In genomic region chr17:76481091-76481655, GRCh38 we compare ENCODE assay signal across 9 cellular contexts. TPM values are rescaled to one million over a fixed set of nuclear protein-coding genes. Genes with fewer than 3 reads are reported as not detected.
DNase-seq lines count a peak whose midpoint lies in the region; ATAC-seq and TF ChIP-seq lines count a peak whose summit lies in the region.
"Had no signal": no experiment of that assay in that cellular context is flagged by ENCODE, and none has a peak within 500 bp of the region (broad histone marks: within the 10 kb centered on the region; RNA-seq: fewer than 3 reads in every experiment).

No MANE protein-coding gene starts in this region.

- no peaks in the 10 kb centered on the region for H3K27me3 ChIP-seq in neural cell (ENCODE audit: insufficient read depth, low read depth, low read length)

- H3K27ac ChIP-seq in neural cell (ENCODE audit: low read length): peak overlapping the region; percentile 42

- peak; percentile 60 for ATAC-seq in GM18868 (IDR thresholded peaks at IDR 0.05; ENCODE audit: unreplicated experiment)
- ATAC-seq in HG02938 (IDR thresholded peaks at IDR 0.05; ENCODE audit: unreplicated experiment): peak; percentile 59
- ATAC-seq in activated CD8-positive, alpha-beta T cell treated with anti-CD3 and anti-CD28 coated beads for 36 hours: peak; percentile 52

- H3K9ac ChIP-seq in neural cell (ENCODE audit: low read length): peak overlapping the region; percentile 48

- H3K4me1 Mint-ChIP-seq in activated CD8-positive, alpha-beta T cell treated with anti-CD3 and anti-CD28 coated beads for 36 hours (ENCODE audit: low read depth): peaks cover 15% of the 10 kb centered on the region
- no peaks in the 10 kb centered on the region for H3K4me1 Mint-ChIP-seq in activated CD4-positive, alpha-beta memory T cell treated with anti-CD3 and anti-CD28 coated beads for 36 hours (ENCODE audit: low read depth)

- no peaks in the 10 kb centered on the region for H4K20me1 ChIP-seq in neural cell (ENCODE audit: insufficient read depth)

- no peaks in the 10 kb centered on the region for H3K9me2 ChIP-seq in neural cell (ENCODE audit: insufficient read depth, low read length)

- no peak overlapping the region for H3K4me3 Mint-ChIP-seq in activated CD8-positive, alpha-beta T cell treated with anti-CD3 and anti-CD28 coated beads for 36 hours
- H3K4me3 Mint-ChIP-seq in activated CD4-positive, alpha-beta memory T cell treated with anti-CD3 and anti-CD28 coated beads for 36 hours: no peak overlapping the region

- POLR2A ChIA-PET in activated CD8-positive, alpha-beta T cell treated with anti-CD3 and anti-CD28 coated beads for 36 hours (lab: Charles Lee): interaction anchor here (0.9 kb wide), 1 partner anchor 11 kb away, joined by 3 read pairs; no protein-coding TSS in a partner anchor
- POLR2A ChIA-PET in activated CD4-positive, alpha-beta memory T cell treated with anti-CD3 and anti-CD28 coated beads for 36 hours (lab: Charles Lee): no interaction called here

- TF ChIP-seq RAD21 in neural cell (conservative IDR thresholded peaks at IDR 0.05): no peak

- intact Hi-C loops in activated CD8-positive, alpha-beta T cell treated with anti-CD3 and anti-CD28 coated beads for 36 hours (cut with micrococcal nuclease): no loop called here
- intact Hi-C loops in activated CD4-positive, alpha-beta memory T cell treated with anti-CD3 and anti-CD28 coated beads for 36 hours (cut with micrococcal nuclease): no loop called here

- peak; percentile 19 for DNase-seq in activated CD8-positive, alpha-beta T cell treated with anti-CD3 and anti-CD28 coated beads for 36 hours
- DNase-seq in COLO668 (lab: John Stamatoyannopoulos, UW; ENCODE audit: unreplicated experiment): no peak
- DNase-seq in GM03348 (ENCODE audit: low spot score): no peak
- DNase-seq in NCI-H2171 treated with DMSO at 0.1 percent for 48 hours (lab: John Stamatoyannopoulos, UW): no peak
- no peak for DNase-seq in activated CD4-positive, alpha-beta memory T cell treated with anti-CD3 and anti-CD28 coated beads for 36 hours

- no peaks in the 10 kb centered on the region for H3K36me3 ChIP-seq in neural cell (ENCODE audit: insufficient read depth, low read length)

- no peak overlapping the region for H3K4me3 ChIP-seq in neural cell (ENCODE audit: low read length)

- no peak for TF ChIP-seq CTCF in activated CD8-positive, alpha-beta T cell treated with anti-CD3 and anti-CD28 coated beads for 36 hours (IDR thresholded peaks at IDR 0.05)
- no peak for TF ChIP-seq CTCF in neural cell (IDR thresholded peaks at IDR 0.05; ENCODE audit: poor library complexity, severe bottlenecking)

- H3K9me3 ChIP-seq in neural cell (ENCODE audit: low read length): no peaks in the 10 kb centered on the region

- H3K27me3 Mint-ChIP-seq in activated CD8-positive, alpha-beta T cell treated with anti-CD3 and anti-CD28 coated beads for 36 hours: no peaks in the 10 kb centered on the region
- H3K27me3 Mint-ChIP-seq in activated CD4-positive, alpha-beta memory T cell treated with anti-CD3 and anti-CD28 coated beads for 36 hours: no peaks in the 10 kb centered on the region

- no peaks in the 10 kb centered on the region for H3F3A ChIP-seq in neural cell (ENCODE audit: insufficient read depth, low read length, poor library complexity, severe bottlenecking)

- H3K79me2 ChIP-seq in neural cell (replicated peaks; ENCODE audit: insufficient read depth, low read length): no peaks in the 10 kb centered on the region

- peaks cover 21% of the 10 kb centered on the region for H3K36me3 Mint-ChIP-seq in activated CD8-positive, alpha-beta T cell treated with anti-CD3 and anti-CD28 coated beads for 36 hours (ENCODE audit: low read depth)
- peaks cover 8% of the 10 kb centered on the region for H3K36me3 Mint-ChIP-seq in activated CD4-positive, alpha-beta memory T cell treated with anti-CD3 and anti-CD28 coated beads for 36 hours

- CTCF ChIA-PET in activated CD8-positive, alpha-beta T cell treated with anti-CD3 and anti-CD28 coated beads for 36 hours (lab: Charles Lee): interaction anchor here (1.0 to 1.9 kb wide), 5 partner anchors 12 to 83 kb away, joined by 3 to 6 read pairs (median 3); no protein-coding TSS in a partner anchor
- CTCF ChIA-PET in activated CD4-positive, alpha-beta memory T cell treated with anti-CD3 and anti-CD28 coated beads for 36 hours (lab: Charles Lee): no interaction called here

- H3K4me2 ChIP-seq in neural cell (ENCODE audit: low read length): no peak overlapping the region

- TF ChIP-seq EP300 in neural cell (conservative IDR thresholded peaks at IDR 0.05; ENCODE audit: poor library complexity, severe bottlenecking): no peak

- no peak overlapping the region for H3K27ac Mint-ChIP-seq in activated CD8-positive, alpha-beta T cell treated with anti-CD3 and anti-CD28 coated beads for 36 hours
- no peak overlapping the region for H3K27ac Mint-ChIP-seq in activated CD4-positive, alpha-beta memory T cell treated with anti-CD3 and anti-CD28 coated beads for 36 hours

- no peaks in the 10 kb centered on the region for H3K9me3 Mint-ChIP-seq in activated CD8-positive, alpha-beta T cell treated with anti-CD3 and anti-CD28 coated beads for 36 hours
- no peaks in the 10 kb centered on the region for H3K9me3 Mint-ChIP-seq in activated CD4-positive, alpha-beta memory T cell treated with anti-CD3 and anti-CD28 coated beads for 36 hours

- peak overlapping the region; percentile 37 for H2AFZ ChIP-seq in neural cell (ENCODE audit: low read depth, low read length)

TF ChIP-seq in neural cell, 6 proteins besides CTCF, POLR2A, EP300 and RAD21:
- TF ChIP-seq REST (IDR thresholded peaks at IDR 0.05; ENCODE audit: borderline replicate concordance) (no peak), POLR2AphosphoS5 (IDR thresholded peaks at IDR 0.05) (no peak), TAF1 (IDR thresholded peaks at IDR 0.05; ENCODE audit: low read depth) (no peak), EZH2 (IDR thresholded peaks at IDR 0.05; ENCODE audit: borderline replicate concordance, insufficient read depth, low read length, poor library complexity, severe bottlenecking) (no peak)

RNA-seq across cellular contexts. Expression of gene AANAT, which starts 13.8 kb away (rescaled TPM):
- under 1 TPM in 1 of 2 experiments, not detected in 1; 0.34 TPM for total RNA-seq in activated CD8-positive, alpha-beta T cell treated with anti-CD3 and anti-CD28 coated beads for 36 hours
- not detected in 2 replicates for polyA plus RNA-seq in neural cell
- not detected in 2 replicates for polyA minus RNA-seq in neural cell
- not detected for total RNA-seq in activated CD4-positive, alpha-beta memory T cell treated with anti-CD3 and anti-CD28 coated beads for 36 hours
- total RNA-seq: dermis microvascular lymphatic vessel endothelial cell had no signal

RNA-seq across cellular contexts. Expression of gene RHBDF2, which starts 20.1 kb away (rescaled TPM):
- total RNA-seq in activated CD8-positive, alpha-beta T cell treated with anti-CD3 and anti-CD28 coated beads for 36 hours: 10 to 100 TPM; 19.9 to 20.4 TPM
- polyA plus RNA-seq in neural cell: not detected in 2 replicates
- not detected in 2 replicates for polyA minus RNA-seq in neural cell
- 10 to 100 TPM; 28.9 to 30.0 TPM for total RNA-seq in activated CD4-positive, alpha-beta memory T cell treated with anti-CD3 and anti-CD28 coated beads for 36 hours

RNA-seq across cellular contexts. Expression of gene UBE2O, which starts 28.2 kb away (rescaled TPM):
- total RNA-seq in activated CD8-positive, alpha-beta T cell treated with anti-CD3 and anti-CD28 coated beads for 36 hours: 10 to 100 TPM; 36.8 to 39.5 TPM
- 27.7 and 28.0 TPM in 2 replicates for polyA plus RNA-seq in neural cell
- polyA minus RNA-seq in neural cell: 64.8 and 73.0 TPM in 2 replicates
- 10 to 100 TPM; 24.5 to 25.2 TPM for total RNA-seq in activated CD4-positive, alpha-beta memory T cell treated with anti-CD3 and anti-CD28 coated beads for 36 hours

RNA-seq across cellular contexts. Expression of gene CYGB, which starts 56.3 kb away (rescaled TPM):
- under 1 TPM in 1 of 2 experiments, not detected in 1; 0.23 TPM for total RNA-seq in activated CD8-positive, alpha-beta T cell treated with anti-CD3 and anti-CD28 coated beads for 36 hours
- polyA plus RNA-seq in neural cell: 9.6 and 12.9 TPM in 2 replicates
- 8.0 and 13.4 TPM in 2 replicates for polyA minus RNA-seq in neural cell
- not detected for total RNA-seq in activated CD4-positive, alpha-beta memory T cell treated with anti-CD3 and anti-CD28 coated beads for 36 hours

RNA-seq across cellular contexts. Expression of gene PRCD, which starts 58.7 kb away (rescaled TPM):
- not detected for total RNA-seq in activated CD8-positive, alpha-beta T cell treated with anti-CD3 and anti-CD28 coated beads for 36 hours
- 13.2 and 22.5 TPM in 2 replicates for polyA plus RNA-seq in neural cell
- polyA minus RNA-seq in neural cell: 3.4 and 4.5 TPM in 2 replicates
- total RNA-seq in activated CD4-positive, alpha-beta memory T cell treated with anti-CD3 and anti-CD28 coated beads for 36 hours: not detected
